ENCODE assay signal across 12 cellular contexts in genomic region chr7:84264341-84264740, GRCh38.
"Had no signal": no experiment of that assay in that cellular context is flagged by ENCODE, and none has a peak within 500 bp of the region (broad histone marks: within the 10 kb centered on the region; RNA-seq: fewer than 3 reads in every experiment).

No MANE protein-coding gene starts in this region.

- H3K79me2 ChIP-seq: parathyroid adenoma had no signal

- ATAC-seq: gastroesophageal sphincter had no signal

- H3K36me3 ChIP-seq: esophagus muscularis mucosa, gastroesophageal sphincter, thoracic aorta had no signal

- H3K4me3 ChIP-seq: esophagus muscularis mucosa, gastroesophageal sphincter, thoracic aorta had no signal

- H2AFZ ChIP-seq: parathyroid adenoma had no signal

- H3K27ac ChIP-seq: parathyroid adenoma, thoracic aorta had no signal

- H3K9me3 ChIP-seq: esophagus muscularis mucosa, gastroesophageal sphincter, thoracic aorta had no signal

- H3K4me1 ChIP-seq: parathyroid adenoma had no signal

- H3K9ac ChIP-seq: parathyroid adenoma had no signal

- H3K27me3 ChIP-seq: esophagus muscularis mucosa, gastroesophageal sphincter had no signal

- DNase-seq: activated CD4-positive, alpha-beta memory T cell treated with anti-CD3 and anti-CD28 coated beads for 36 hours; activated CD4-positive, alpha-beta T cell treated with anti-CD3 and anti-CD28 coated beads for 1 hour; activated gamma-delta T cell treated with Interleukin-2 at 50 U/mL for 16 hours; activated naive CD8-positive, alpha-beta T cell treated with anti-CD3 and anti-CD28 coated beads for 36 hours; activated T-cell treated with anti-CD3 and anti-CD28 coated beads, Interleukin-2, amount 50 U/mL, for 48 hours; aorta; hypothalamus; stimulated activated CD4-positive, alpha-beta T cell treated with anti-CD3 and anti-CD28 coated beads, Interleukin-4, amount 100 ng/mL, for 1 hour had no signal
